In genomic region chr4:185471235-185472062, GRCh38 we compare ENCODE assay signal across 8 cellular contexts. TPM values are rescaled to one million over a fixed set of nuclear protein-coding genes. Genes with fewer than 3 reads are reported as not detected.
DNase-seq lines count a peak whose midpoint lies in the region; ATAC-seq and TF ChIP-seq lines count a peak whose summit lies in the region.

CCDC110 (minus strand) TSS chr4:185471733; CDS start chr4:185471683, 50 bp downstream.

- H3K27ac Mint-ChIP-seq in activated CD4-positive, alpha-beta memory T cell treated with anti-CD3 and anti-CD28 coated beads for 36 hours, result no peak within 1 kb of the TSS

- ATAC-seq in GM19043 (IDR thresholded peaks at IDR 0.05; ENCODE audit: low read depth, unreplicated experiment) (peak; percentile 84), HG03354 (IDR thresholded peaks at IDR 0.05; ENCODE audit: poor library complexity, severe bottlenecking, unreplicated experiment) (peak; percentile 90), lung (ENCODE audit: insufficient read depth, low FRiP score) (peak; percentile 98)

- H3K36me3 ChIP-seq in BE2C (no peaks in the 10 kb centered on the region), duodenal mucosa (ENCODE audit: control insufficient read depth in 1 of 2, insufficient read depth in 2 of 2, low read length in 2 of 2) (no peaks in the 10 kb centered on the region), lung (ENCODE audit: control insufficient read depth in 2 of 2, insufficient read depth in 2 of 2, low read length in 2 of 2) (no peaks in the 10 kb centered on the region)

- H3K27me3 Mint-ChIP-seq in activated CD4-positive, alpha-beta memory T cell treated with anti-CD3 and anti-CD28 coated beads for 36 hours, result peaks cover 9% of the 10 kb centered on the region

- peak within 1 kb of the TSS; percentile 77 for H3K4me3 Mint-ChIP-seq in activated CD4-positive, alpha-beta memory T cell treated with anti-CD3 and anti-CD28 coated beads for 36 hours

- H3K4me3 ChIP-seq in BE2C (ENCODE audit: low read depth, low read length) (peak within 1 kb of the TSS; percentile 89), duodenal mucosa (ENCODE audit: low read depth in 1 of 2, low read length in 2 of 2) (peak within 1 kb of the TSS; percentile 80 to 95), lung (peak within 1 kb of the TSS; percentile 65)

- no peaks in the 10 kb centered on the region for H3K36me3 Mint-ChIP-seq in activated CD4-positive, alpha-beta memory T cell treated with anti-CD3 and anti-CD28 coated beads for 36 hours

- H3K4me1 ChIP-seq in BE2C (peaks cover 3% of the 10 kb centered on the region; the same call in 1 of the 2 replicates), duodenal mucosa (ENCODE audit: control insufficient read depth in 1 of 2, insufficient read depth in 2 of 2, low read length in 2 of 2) (peaks cover 4 to 11% of the 10 kb centered on the region in 2 donors), lung (ENCODE audit: control insufficient read depth in 2 of 2, insufficient read depth in 2 of 2, low read length in 2 of 2) (peaks cover 2% of the 10 kb centered on the region in 2 donors)

- CTCF ChIA-PET in activated CD4-positive, alpha-beta memory T cell treated with anti-CD3 and anti-CD28 coated beads for 36 hours (lab: Charles Lee), result interaction anchor here (0.5 to 0.8 kb wide), 3 partner anchors 42 to 260 kb away, joined by 3 to 4 read pairs (median 3); no protein-coding TSS in a partner anchor

- WGBS in lung, 2 donors, result 0 to 1% methylated on average over 56 to 92 of the region's 92 CpGs

- H3K9me3 Mint-ChIP-seq in activated CD4-positive, alpha-beta memory T cell treated with anti-CD3 and anti-CD28 coated beads for 36 hours, result no peaks in the 10 kb centered on the region

- POLR2A ChIA-PET in activated CD4-positive, alpha-beta memory T cell treated with anti-CD3 and anti-CD28 coated beads for 36 hours (lab: Charles Lee), result no interaction called here

- no peak within 1 kb of the TSS for H3K27ac ChIP-seq in duodenal mucosa (ENCODE audit: low read depth, low read length)
- H3K27ac ChIP-seq in lung (ENCODE audit: low read depth in 1 of 2, low read length in 1 of 2), result peak within 1 kb of the TSS in 1 of 2 donors; percentile 59

- H3K9ac ChIP-seq in duodenal mucosa (ENCODE audit: low read depth in 1 of 2, low read length in 2 of 2), result peak within 1 kb of the TSS; percentile 69 to 76

- intact Hi-C loops in activated CD4-positive, alpha-beta memory T cell treated with anti-CD3 and anti-CD28 coated beads for 36 hours (cut with micrococcal nuclease), result loop anchor here (1.0 to 10.0 kb wide), 9 partner anchors 46 to 1967 kb away; partner anchors contain the start of genes ANKRD37, CYP4V2, ING2 and SNX25

- H3K9me3 ChIP-seq in BE2C (no peaks in the 10 kb centered on the region), duodenal mucosa (ENCODE audit: control insufficient read depth in 1 of 2, low read length in 2 of 2) (no peaks in the 10 kb centered on the region), lung (ENCODE audit: control insufficient read depth in 2 of 2, insufficient read depth in 1 of 2, low read length in 1 of 2) (no peaks in the 10 kb centered on the region)

- H3K27me3 ChIP-seq in BE2C (peaks cover 26% of the 10 kb centered on the region), duodenal mucosa (ENCODE audit: control insufficient read depth in 1 of 2, insufficient read depth in 2 of 2, low read length in 2 of 2) (no peaks in the 10 kb centered on the region), lung (ENCODE audit: control insufficient read depth, insufficient read depth) (no peaks in the 10 kb centered on the region)

- H3K4me1 Mint-ChIP-seq in activated CD4-positive, alpha-beta memory T cell treated with anti-CD3 and anti-CD28 coated beads for 36 hours (ENCODE audit: low read depth), result peaks cover 4% of the 10 kb centered on the region

- TF ChIP-seq CTCF in BE2C (IDR thresholded peaks at IDR 0.05; ENCODE audit: low read depth, low read length) (peak; percentile 23), lung (IDR thresholded peaks at IDR 0.05; ENCODE audit: control extremely low read depth, extremely low read depth) (peak; percentile 53)

- DNase-seq in BE2C (peak; percentile 95), NCI-H524 (lab: John Stamatoyannopoulos, UW) (peak; percentile 40 to 65), lung (ENCODE audit: low spot score) (peak; percentile 94)
- peak; percentile 94 for DNase-seq in activated CD4-positive, alpha-beta memory T cell treated with anti-CD3 and anti-CD28 coated beads for 36 hours
- peak; percentile 89 for DNase-seq in stimulated activated CD4-positive, alpha-beta T cell treated with anti-CD3 and anti-CD28 coated beads, TNF-alpha, amount 100 ng/mL, for 1 hour (ENCODE audit: low read depth in 3 of 3, low spot score in 1 of 3)

RNA-seq across cellular contexts. Expression of gene CCDC110, which starts in this region (rescaled TPM):
- polyA plus RNA-seq in BE2C (2012; ENCODE audit: insufficient read depth, insufficient read length, low read depth), result not detected
- total RNA-seq in activated CD4-positive, alpha-beta memory T cell treated with anti-CD3 and anti-CD28 coated beads for 36 hours, result under 1 TPM; 0.10 to 0.26 TPM
- total RNA-seq in lung, result 1 to 10 TPM; 1.2 to 1.8 TPM
- under 1 TPM; 0.31 to 0.61 TPM for polyA plus RNA-seq in lung

Comparison
In these comparisons a context has a peak if more than half of its experiments do, and no peak if none do; other contexts are left out.
1. Peak in DNase-seq in activated CD4-positive, alpha-beta memory T cell treated with anti-CD3 and anti-CD28 coated beads for 36 hours; RNA of the gene not detected or under 1 TPM.